8 cellular contexts compared by ENCODE assay signal in genomic region chr5:80184235-80185023, GRCh38.
A peak's percentile ranks its signal among the peaks of the same experiment; 100 is the strongest.
DNase-seq lines count a peak whose midpoint lies in the region; ATAC-seq and TF ChIP-seq lines count a peak whose summit lies in the region.

No MANE protein-coding gene starts in this region.

- dilution Hi-C loops in mammary epithelial cell (cut with HindIII; ENCODE audit: low sequenced_read_pairs): no loop called here

- H3K4me2 ChIP-seq in mammary epithelial cell (ENCODE audit: insufficient read depth, low read depth, low read length): no peak overlapping the region

- CTCF ChIA-PET in MCF 10A (lab: Yijun Ruan, JAX): interaction anchor here (0.6 kb wide), 1 partner anchor 40 kb away, joined by 3 read pairs; no protein-coding TSS in a partner anchor
- CTCF ChIA-PET in mammary epithelial cell (lab: Charles Lee; ENCODE audit: low non-redundant PET): no interaction called here

- no peaks in the 10 kb centered on the region for H3K9me3 Mint-ChIP-seq in MCF 10A (ENCODE audit: unreplicated experiment)

- no peak overlapping the region for H3K27ac Mint-ChIP-seq in MCF 10A (ENCODE audit: low read depth, unreplicated experiment)

- DNase-seq in MCF 10A (ENCODE audit: unreplicated experiment): peak; percentile 19
- DNase-seq in mammary epithelial cell: no peak
- DNase-seq in NCI-H774 (lab: John Stamatoyannopoulos, UW): peak; percentile 40
- DNase-seq in esophagus squamous epithelium (lab: John Stamatoyannopoulos, UW): no peak
- no peak for DNase-seq in tibial nerve (ENCODE audit: low spot score in 2 of 2)
- no peak for DNase-seq in KG1 (lab: John Stamatoyannopoulos, UW)
- no peak for DNase-seq in NCI-H187 (lab: John Stamatoyannopoulos, UW)

- H3K27me3 Mint-ChIP-seq in MCF 10A (ENCODE audit: insufficient read depth, unreplicated experiment): no peaks in the 10 kb centered on the region

- H3K4me3 ChIP-seq in mammary epithelial cell (replicated peaks in 1 of 3; ENCODE audit: insufficient read depth in 1 of 3, low read depth in 2 of 3, low read length in 3 of 3) (no peak overlapping the region), esophagus squamous epithelium (no peak overlapping the region), tibial nerve (no peak overlapping the region)

- POLR2A ChIA-PET in MCF 10A (lab: Yijun Ruan, JAX): interaction anchor here (1.2 kb wide), 1 partner anchor 70 kb away, joined by 3 read pairs; no protein-coding TSS in a partner anchor

- in situ Hi-C loops in mammary epithelial cell (cut with MboI; ENCODE audit: low sequenced_read_pairs in 2 of 2): no loop called here

- TF ChIP-seq CTCF in MCF 10A (IDR thresholded peaks at IDR 0.05; ENCODE audit: unreplicated experiment): no peak
- no peak for TF ChIP-seq CTCF in mammary epithelial cell (conservative IDR thresholded peaks at IDR 0.05 in 1 of 2, IDR thresholded peaks at IDR 0.05 in 1 of 2; ENCODE audit: extremely low read depth in 1 of 2, insufficient read depth in 1 of 2, low read depth in 1 of 2, low read length in 2 of 2)
- TF ChIP-seq CTCF in esophagus squamous epithelium (IDR thresholded peaks at IDR 0.05): no peak
- TF ChIP-seq CTCF in tibial nerve (IDR thresholded peaks at IDR 0.05): no peak

- WGBS in mammary epithelial cell (ENCODE audit: low coverage, missing lambda C conversion rate): 91% methylated on average over 5 of the region's 5 CpGs
- 62 to 76% methylated on average over 5 of the region's 5 CpGs for WGBS in esophagus squamous epithelium, 2 donors
- WGBS in tibial nerve, 2 donors: 76 to 83% methylated on average over 5 of the region's 5 CpGs

- peaks cover 12% of the 10 kb centered on the region for H3K36me3 Mint-ChIP-seq in MCF 10A (ENCODE audit: insufficient read depth, unreplicated experiment)

- BruUV-seq in MCF 10A (replicated peaks; lab: Mats Ljungman, UMichigan): no TSS peak
- no TSS peak for BruUV-seq in mammary epithelial cell (replicated peaks; lab: Mats Ljungman, UMichigan)

- no peak for TF ChIP-seq POLR2A in esophagus squamous epithelium (IDR thresholded peaks at IDR 0.05)
- no peak for TF ChIP-seq POLR2A in tibial nerve (IDR thresholded peaks at IDR 0.05)

- H3K27ac ChIP-seq in mammary epithelial cell (ENCODE audit: insufficient read depth, low read depth, low read length): no peak overlapping the region
- H3K27ac ChIP-seq in esophagus squamous epithelium: peak overlapping the region; percentile 56 to 84 (median 74)
- peak overlapping the region in 3 of 4 donors; percentile 9 to 75 (median 54) for H3K27ac ChIP-seq in tibial nerve

- no peak overlapping the region for H2AFZ ChIP-seq in mammary epithelial cell (ENCODE audit: low read depth, low read length)

- no peak for ATAC-seq in GM18520 (IDR thresholded peaks at IDR 0.05; ENCODE audit: unreplicated experiment)

- H3K9ac ChIP-seq in mammary epithelial cell (ENCODE audit: insufficient read depth, low read length): no peak overlapping the region

- no peak overlapping the region for H3K4me3 Mint-ChIP-seq in MCF 10A (ENCODE audit: unreplicated experiment)

- H3K9me3 ChIP-seq in mammary epithelial cell (replicated peaks; ENCODE audit: insufficient read depth, low read length) (no peaks in the 10 kb centered on the region), esophagus squamous epithelium (no peaks in the 10 kb centered on the region), tibial nerve (no peaks in the 10 kb centered on the region)

- H3K79me2 ChIP-seq in mammary epithelial cell (ENCODE audit: insufficient read depth, low read length): peaks cover 13% of the 10 kb centered on the region

- H3K4me1 ChIP-seq in mammary epithelial cell (ENCODE audit: insufficient read depth, low read length): peaks cover 10% of the 10 kb centered on the region
- peaks cover 38 to 83% (median 50%) of the 10 kb centered on the region in 3 donors for H3K4me1 ChIP-seq in esophagus squamous epithelium
- peaks cover 0 to 78% (median 48%) of the 10 kb centered on the region in 4 donors for H3K4me1 ChIP-seq in tibial nerve

- no peak for TF ChIP-seq EP300 in tibial nerve (IDR thresholded peaks at IDR 0.05)

- H3K4me1 Mint-ChIP-seq in MCF 10A (ENCODE audit: insufficient read depth, unreplicated experiment): peaks cover 28% of the 10 kb centered on the region

- no peaks in the 10 kb centered on the region for H4K20me1 ChIP-seq in mammary epithelial cell (ENCODE audit: insufficient read depth, low read length)

- H3K36me3 ChIP-seq in mammary epithelial cell (ENCODE audit: insufficient read depth, low read length) (no peaks in the 10 kb centered on the region), esophagus squamous epithelium (no peaks in the 10 kb centered on the region), tibial nerve (no peaks in the 10 kb centered on the region)

- intact Hi-C loops in MCF 10A (cut with micrococcal nuclease): no loop called here
- intact Hi-C loops in mammary epithelial cell (cut with micrococcal nuclease): no loop called here
- intact Hi-C loops in esophagus squamous epithelium (cut with DNase I): loop anchor here (5.0 kb wide), 1 partner anchor 63 kb away; no protein-coding TSS in a partner anchor

- no peaks in the 10 kb centered on the region for H3K27me3 ChIP-seq in mammary epithelial cell (ENCODE audit: insufficient read depth, low read length)
- H3K27me3 ChIP-seq in esophagus squamous epithelium: no peaks in the 10 kb centered on the region
- no peaks in the 10 kb centered on the region for H3K27me3 ChIP-seq in tibial nerve

Comparison
In these comparisons a context has a peak if more than half of its experiments do, and no peak if none do; other contexts are left out.
1. DNase-seq: peak in MCF 10A (single experiment) and NCI-H774 (single experiment); none in mammary epithelial cell (single experiment), esophagus squamous epithelium (single experiment), tibial nerve (0 of 2), KG1 (single experiment) and NCI-H187 (0 of 2).